9 cellular contexts compared by ENCODE assay signal in genomic region chr14:73568886-73569184, GRCh38. TPM values are rescaled to one million over a fixed set of nuclear protein-coding genes. Genes with fewer than 3 reads are reported as not detected.
DNase-seq lines count a peak whose midpoint lies in the region; ATAC-seq, FAIRE-seq and TF ChIP-seq lines count a peak whose summit lies in the region.
"Not testable (repeated sequence)": the region's sequence is repeated elsewhere in the genome, so short reads cannot be mapped to it uniquely, and the experiment has no call there.
"Had no signal": no experiment of that assay in that cellular context is flagged by ENCODE, and none has a peak within 500 bp of the region (broad histone marks: within the 10 kb centered on the region; RNA-seq: fewer than 3 reads in every experiment).

No MANE protein-coding gene starts in this region.

- H3K4me1 ChIP-seq in BLaER1, testis: not testable (repeated sequence)
- H3K4me1 ChIP-seq in keratinocyte (ENCODE audit: control insufficient read depth, extremely low read depth, insufficient read depth, low read length) = peaks cover 20% of the 10 kb centered on the region
- H3K4me1 ChIP-seq in neutrophil (ENCODE audit: control insufficient read depth in 1 of 2, insufficient read depth in 1 of 2, low read depth in 1 of 2, low read length in 1 of 2) = peaks cover 13% of the 10 kb centered on the region in 2 experiments

- H3K4me2 ChIP-seq in BLaER1 (peak overlapping the region; percentile 62), keratinocyte (ENCODE audit: control insufficient read depth, extremely low read depth, insufficient read depth, low read depth, low read length) (peak overlapping the region; percentile 89)

- H3K27me3 ChIP-seq in BLaER1 = peaks cover 32% of the 10 kb centered on the region
- H3K27me3 ChIP-seq in keratinocyte (ENCODE audit: control insufficient read depth, extremely low read depth, insufficient read depth, low read length); neutrophil; testis: not testable (repeated sequence)

- not testable (repeated sequence) for H3K36me3 ChIP-seq in BLaER1; SK-N-MC (ENCODE audit: insufficient read depth, low read length); keratinocyte (ENCODE audit: control insufficient read depth in 2 of 2, extremely low read depth in 1 of 2, insufficient read depth in 2 of 2, low read length in 2 of 2); neutrophil; testis (ENCODE audit: low read depth, missing control alignments)

- H3K27ac Mint-ChIP-seq in HFFc6 (peak overlapping the region; percentile 95), endothelial cell (ENCODE audit: unreplicated experiment) (peak overlapping the region; percentile 89)
- peak overlapping the region; percentile 98 for H3K27ac Mint-ChIP-seq in activated naive CD8-positive, alpha-beta T cell treated with anti-CD3 and anti-CD28 coated beads, Interleukin-2, amount 10 ng/mL, durations not matched to agents 7 days and 5 days

- not testable (repeated sequence) for H3K79me2 ChIP-seq in keratinocyte (ENCODE audit: control insufficient read depth, insufficient read depth, low read length)

- WGBS in testis, 2 donors = 0 to 8% methylated on average over 2 to 3 of the region's 4 CpGs

- H3K36me3 Mint-ChIP-seq in HFFc6 (ENCODE audit: low read depth) (peaks cover 20% of the 10 kb centered on the region), endothelial cell (ENCODE audit: low read depth, unreplicated experiment) (peaks cover 11% of the 10 kb centered on the region)
- peaks cover 19% of the 10 kb centered on the region for H3K36me3 Mint-ChIP-seq in activated naive CD8-positive, alpha-beta T cell treated with anti-CD3 and anti-CD28 coated beads, Interleukin-2, amount 10 ng/mL, durations not matched to agents 7 days and 5 days

- DNase-seq in HFFc6; SK-N-MC (ENCODE audit: low read depth, low spot score); activated naive CD8-positive, alpha-beta T cell treated with anti-CD3 and anti-CD28 coated beads, Interleukin-2, amount 10 ng/mL, durations not matched to agents 7 days and 5 days; endothelial cell (ENCODE audit: low spot score); keratinocyte (ENCODE audit: low read depth, low spot score); testis: not testable (repeated sequence)

- FAIRE-seq in keratinocyte (lab: Jason Lieb, UNC) = not testable (repeated sequence)

- H3K9ac ChIP-seq in BLaER1 (peak overlapping the region; percentile 63), SK-N-MC (ENCODE audit: insufficient read length) (peak overlapping the region; percentile 79), keratinocyte (ENCODE audit: control insufficient read depth, extremely low read depth, insufficient read depth, low read length) (peak overlapping the region; percentile 81)

- TF ChIP-seq CTCF in HFFc6 (IDR thresholded peaks at IDR 0.05); endothelial cell (IDR thresholded peaks at IDR 0.05; ENCODE audit: unreplicated experiment); keratinocyte (optimal IDR thresholded peaks at IDR 0.05 in 1 of 3, IDR thresholded peaks at IDR 0.05 in 1 of 3, conservative IDR thresholded peaks at IDR 0.05 in 1 of 3; ENCODE audit: extremely low read depth in 1 of 3, insufficient read depth in 2 of 3, low read length in 3 of 3); neutrophil (IDR thresholded peaks at IDR 0.05); testis (IDR thresholded peaks at IDR 0.05): not testable (repeated sequence)

- peak overlapping the region; percentile 64 for H3K4me3 ChIP-seq in BLaER1
- H3K4me3 ChIP-seq in SK-N-MC = peak overlapping the region; percentile 79
- H3K4me3 ChIP-seq in keratinocyte (ENCODE audit: control insufficient read depth in 2 of 3, extremely low read depth in 1 of 3, insufficient read depth in 2 of 3, low read depth in 1 of 3, low read length in 3 of 3) = peak overlapping the region; percentile 46 to 70 (median 57)
- H3K4me3 ChIP-seq in neutrophil (ENCODE audit: low read depth in 1 of 2, low read length in 1 of 2) = peak overlapping the region; percentile 57 to 62
- peak overlapping the region; percentile 64 to 66 for H3K4me3 ChIP-seq in testis

- not testable (repeated sequence) for H3K9me1 ChIP-seq in keratinocyte (ENCODE audit: control insufficient read depth, extremely low read depth, insufficient read depth, low read length)

- POLR2A ChIA-PET in activated naive CD8-positive, alpha-beta T cell treated with anti-CD3 and anti-CD28 coated beads, Interleukin-2, amount 10 ng/mL, durations not matched to agents 7 days and 5 days (lab: Charles Lee) = interaction anchor here (0.5 to 3.7 kb wide), 17 partner anchors 9 to 516 kb away, joined by 3 to 23 read pairs (median 4); partner anchors contain the start of genes ACOT4, ACOT6, ALDH6A1 and DNAL1

- H3K4me3 Mint-ChIP-seq in HFFc6 = peak overlapping the region; percentile 94
- H3K4me3 Mint-ChIP-seq in activated naive CD8-positive, alpha-beta T cell treated with anti-CD3 and anti-CD28 coated beads, Interleukin-2, amount 10 ng/mL, durations not matched to agents 7 days and 5 days = peak overlapping the region; percentile 95
- H3K4me3 Mint-ChIP-seq in endothelial cell (ENCODE audit: unreplicated experiment) = peak overlapping the region; percentile 89

- H3K27ac ChIP-seq in BLaER1 (peak overlapping the region; percentile 72), SK-N-MC (peak overlapping the region; percentile 54; the same call in 1 of the 2 replicates), keratinocyte (ENCODE audit: control insufficient read depth, insufficient read depth, low read length) (peak overlapping the region; percentile 63), testis (peak overlapping the region; percentile 70 to 82)
- not testable (repeated sequence) for H3K27ac ChIP-seq in neutrophil

- not testable (repeated sequence) for ATAC-seq in activated naive CD8-positive, alpha-beta T cell treated with anti-CD3 and anti-CD28 coated beads, Interleukin-2, amount 10 ng/mL, durations not matched to agents 7 days and 5 days (ENCODE audit: low read depth)

- H3K27me3 Mint-ChIP-seq in HFFc6 (ENCODE audit: insufficient read depth); activated naive CD8-positive, alpha-beta T cell treated with anti-CD3 and anti-CD28 coated beads, Interleukin-2, amount 10 ng/mL, durations not matched to agents 7 days and 5 days; endothelial cell (ENCODE audit: unreplicated experiment): not testable (repeated sequence)

- H3K9me3 Mint-ChIP-seq in HFFc6; activated naive CD8-positive, alpha-beta T cell treated with anti-CD3 and anti-CD28 coated beads, Interleukin-2, amount 10 ng/mL, durations not matched to agents 7 days and 5 days; endothelial cell (ENCODE audit: unreplicated experiment): not testable (repeated sequence)

- H4K20me1 ChIP-seq in BLaER1; keratinocyte (ENCODE audit: control insufficient read depth, extremely low read depth, insufficient read depth, low read length): not testable (repeated sequence)

- H2AFZ ChIP-seq in keratinocyte (ENCODE audit: control insufficient read depth, low read length) = peak overlapping the region; percentile 91

- peaks cover 13% of the 10 kb centered on the region; the same call in 1 of the 2 replicates for H3K9me3 ChIP-seq in BLaER1
- H3K9me3 ChIP-seq in SK-N-MC (ENCODE audit: low read depth, low read length); keratinocyte (ENCODE audit: control insufficient read depth, low read depth, low read length); neutrophil; testis: not testable (repeated sequence)

- dilution Hi-C loops in keratinocyte (cut with MboI; ENCODE audit: extremely low pct_ligation_motif_present, low sequenced_read_pairs) = not testable (repeated sequence)

- TF ChIP-seq POLR2A in testis (IDR thresholded peaks at IDR 0.05) = not testable (repeated sequence)

- H3K4me1 Mint-ChIP-seq in HFFc6 (ENCODE audit: low read depth) (peaks cover 28% of the 10 kb centered on the region), endothelial cell (ENCODE audit: unreplicated experiment) (peaks cover 24% of the 10 kb centered on the region)
- peaks cover 33% of the 10 kb centered on the region for H3K4me1 Mint-ChIP-seq in activated naive CD8-positive, alpha-beta T cell treated with anti-CD3 and anti-CD28 coated beads, Interleukin-2, amount 10 ng/mL, durations not matched to agents 7 days and 5 days

- intact Hi-C loops in testis (cut with DNase I; ENCODE audit: low total_unique reads) = not testable (repeated sequence)

RNA-seq across cellular contexts. Expression of gene ACOT2, which starts 0.2 kb away (rescaled TPM):
- total RNA-seq in HFFc6 (2021; fragmentation: NEBNext Ultra II Directional; extraction: Animal tissue kit (Norgen Biotek cat#: 25700)) = 10 to 100 TPM; 18.4 to 24.0 (median 20.9) TPM
- 10 to 100 TPM; 13.4 to 14.5 TPM for total RNA-seq in activated naive CD8-positive, alpha-beta T cell treated with anti-CD3 and anti-CD28 coated beads, Interleukin-2, amount 10 ng/mL, durations not matched to agents 7 days and 5 days
- total RNA-seq in endothelial cell (ENCODE audit: unreplicated experiment) (11.8 TPM), testis (10 to 100 TPM; 34.8 to 74.6 TPM)
- polyA plus RNA-seq in keratinocyte (5.4 to 7.5 TPM (median 6.9 TPM) in 3 replicates), testis (ENCODE audit: insufficient read depth, low read depth, low replicate concordance) (26.0 TPM)
- polyA plus RNA-seq in keratinocyte (2011; ENCODE audit: low read depth) = 5.0 TPM
- polyA plus RNA-seq in keratinocyte (2011; cell fraction: cytosol; rRNA removed) = 5.1 and 8.1 TPM in 2 replicates
- 8.8 and 11.9 TPM in 2 replicates for polyA plus RNA-seq in keratinocyte (2011; cell fraction: nucleus; rRNA removed)
- polyA plus RNA-seq in keratinocyte (2012; ENCODE audit: low replicate concordance) = 5.6 and 7.2 TPM in 2 replicates
- 1.2 to 2.7 TPM (median 1.9 TPM) in 3 replicates for polyA minus RNA-seq in keratinocyte
- 4.6 TPM for polyA minus RNA-seq in keratinocyte (2011; cell fraction: cytosol; rRNA and poly(A)+ RNA removed)
- 3.6 and 4.0 TPM in 2 replicates for polyA minus RNA-seq in keratinocyte (2011; cell fraction: nucleus; rRNA and poly(A)+ RNA removed)

RNA-seq across cellular contexts. Expression of gene HEATR4, which starts 10.1 kb away (rescaled TPM):
- total RNA-seq in HFFc6 (2021; fragmentation: NEBNext Ultra II Directional; extraction: Animal tissue kit (Norgen Biotek cat#: 25700)) = not detected
- not detected for total RNA-seq in activated naive CD8-positive, alpha-beta T cell treated with anti-CD3 and anti-CD28 coated beads, Interleukin-2, amount 10 ng/mL, durations not matched to agents 7 days and 5 days
- total RNA-seq in endothelial cell (ENCODE audit: unreplicated experiment) (0.41 TPM), testis (10 to 100 TPM; 11.1 to 11.8 TPM)
- polyA plus RNA-seq in keratinocyte (0.12 to 0.24 TPM (median 0.16 TPM) in 3 replicates), testis (ENCODE audit: insufficient read depth, low read depth, low replicate concordance) (27.0 TPM)
- polyA plus RNA-seq in keratinocyte (2011; ENCODE audit: low read depth) = not detected
- 0.05 and 0.06 TPM in 2 replicates for polyA plus RNA-seq in keratinocyte (2011; cell fraction: cytosol; rRNA removed)
- 0.34 and 0.68 TPM in 2 replicates for polyA plus RNA-seq in keratinocyte (2011; cell fraction: nucleus; rRNA removed)
- 0.10 TPM in 1 of 2 replicates, not detected in the other for polyA plus RNA-seq in keratinocyte (2012; ENCODE audit: low replicate concordance)
- polyA minus RNA-seq in keratinocyte = 0.26 to 0.51 TPM (median 0.40 TPM) in 3 replicates
- polyA minus RNA-seq in keratinocyte (2011; cell fraction: cytosol; rRNA and poly(A)+ RNA removed) = not detected
- 0.21 and 1.2 TPM in 2 replicates for polyA minus RNA-seq in keratinocyte (2011; cell fraction: nucleus; rRNA and poly(A)+ RNA removed)

RNA-seq across cellular contexts. Expression of gene ACOT4, which starts 22.8 kb away (rescaled TPM):
- total RNA-seq in HFFc6 (2021; fragmentation: NEBNext Ultra II Directional; extraction: Animal tissue kit (Norgen Biotek cat#: 25700)) = not detected
- total RNA-seq in activated naive CD8-positive, alpha-beta T cell treated with anti-CD3 and anti-CD28 coated beads, Interleukin-2, amount 10 ng/mL, durations not matched to agents 7 days and 5 days = 1 to 10 TPM; 1.9 TPM
- total RNA-seq in endothelial cell (ENCODE audit: unreplicated experiment) (0.44 TPM), testis (1 to 10 TPM; 6.1 to 8.3 TPM)
- polyA plus RNA-seq in keratinocyte (0.29 to 0.68 TPM (median 0.40 TPM) in 3 replicates), testis (ENCODE audit: insufficient read depth, low read depth, low replicate concordance) (3.6 TPM)
- polyA plus RNA-seq in keratinocyte (2011; ENCODE audit: low read depth) = not detected
- 0.44 and 0.57 TPM in 2 replicates for polyA plus RNA-seq in keratinocyte (2011; cell fraction: cytosol; rRNA removed)
- polyA plus RNA-seq in keratinocyte (2011; cell fraction: nucleus; rRNA removed) = 0.23 and 0.64 TPM in 2 replicates
- 0.13 and 0.41 TPM in 2 replicates for polyA plus RNA-seq in keratinocyte (2012; ENCODE audit: low replicate concordance)
- polyA minus RNA-seq in keratinocyte = 0.10 to 0.19 TPM in 2 of 3 replicates, not detected in the other
- polyA minus RNA-seq in keratinocyte (2011; cell fraction: cytosol; rRNA and poly(A)+ RNA removed) = 1.3 TPM
- 0.32 TPM in 1 of 2 replicates, not detected in the other for polyA minus RNA-seq in keratinocyte (2011; cell fraction: nucleus; rRNA and poly(A)+ RNA removed)

RNA-seq across cellular contexts. Expression of gene ACOT1, which starts 31.9 kb away (rescaled TPM):
- 1 to 10 TPM; 4.2 to 8.2 (median 5.9) TPM for total RNA-seq in HFFc6 (2021; fragmentation: NEBNext Ultra II Directional; extraction: Animal tissue kit (Norgen Biotek cat#: 25700))
- total RNA-seq in activated naive CD8-positive, alpha-beta T cell treated with anti-CD3 and anti-CD28 coated beads, Interleukin-2, amount 10 ng/mL, durations not matched to agents 7 days and 5 days = 1 to 10 TPM; 1.3 to 2.0 TPM
- 4.8 TPM for total RNA-seq in endothelial cell (ENCODE audit: unreplicated experiment)
- polyA plus RNA-seq in keratinocyte = 5.4 to 8.7 TPM (median 6.1 TPM) in 3 replicates
- polyA plus RNA-seq in keratinocyte (2011; ENCODE audit: low read depth) = 0.71 TPM
- 4.5 and 6.1 TPM in 2 replicates for polyA plus RNA-seq in keratinocyte (2011; cell fraction: cytosol; rRNA removed)
- 7.7 and 8.9 TPM in 2 replicates for polyA plus RNA-seq in keratinocyte (2011; cell fraction: nucleus; rRNA removed)
- 2.2 and 5.7 TPM in 2 replicates for polyA plus RNA-seq in keratinocyte (2012; ENCODE audit: low replicate concordance)
- 1.9 to 3.9 TPM (median 2.6 TPM) in 3 replicates for polyA minus RNA-seq in keratinocyte
- 5.6 TPM for polyA minus RNA-seq in keratinocyte (2011; cell fraction: cytosol; rRNA and poly(A)+ RNA removed)
- 3.1 and 4.6 TPM in 2 replicates for polyA minus RNA-seq in keratinocyte (2011; cell fraction: nucleus; rRNA and poly(A)+ RNA removed)
- 10 to 100 TPM; 10.6 to 13.4 TPM for total RNA-seq in testis
- 4.9 TPM for polyA plus RNA-seq in testis (ENCODE audit: insufficient read depth, low read depth, low replicate concordance)

RNA-seq across cellular contexts. Expression of gene ACOT6, which starts 43.5 kb away (rescaled TPM):
- not detected for total RNA-seq in HFFc6 (2021; fragmentation: NEBNext Ultra II Directional; extraction: Animal tissue kit (Norgen Biotek cat#: 25700))
- total RNA-seq in activated naive CD8-positive, alpha-beta T cell treated with anti-CD3 and anti-CD28 coated beads, Interleukin-2, amount 10 ng/mL, durations not matched to agents 7 days and 5 days = not detected
- total RNA-seq in endothelial cell (ENCODE audit: unreplicated experiment) (not detected), testis (1 to 10 TPM in 1 of 2 donors, under 1 TPM in 1; 0.94 to 1.2 TPM)
- polyA plus RNA-seq in keratinocyte (not detected in 3 replicates), testis (ENCODE audit: insufficient read depth, low read depth, low replicate concordance) (0.57 TPM)
- not detected for polyA plus RNA-seq in keratinocyte (2011; ENCODE audit: low read depth)
- not detected in 2 replicates for polyA plus RNA-seq in keratinocyte (2011; cell fraction: cytosol; rRNA removed)
- polyA plus RNA-seq in keratinocyte (2011; cell fraction: nucleus; rRNA removed) = not detected in 2 replicates
- not detected in 2 replicates for polyA plus RNA-seq in keratinocyte (2012; ENCODE audit: low replicate concordance)
- polyA minus RNA-seq in keratinocyte = not detected in 3 replicates
- polyA minus RNA-seq in keratinocyte (2011; cell fraction: cytosol; rRNA and poly(A)+ RNA removed) = not detected
- not detected in 2 replicates for polyA minus RNA-seq in keratinocyte (2011; cell fraction: nucleus; rRNA and poly(A)+ RNA removed)
- total RNA-seq: left cardiac atrium had no signal
